In the genomic region with DNA sequence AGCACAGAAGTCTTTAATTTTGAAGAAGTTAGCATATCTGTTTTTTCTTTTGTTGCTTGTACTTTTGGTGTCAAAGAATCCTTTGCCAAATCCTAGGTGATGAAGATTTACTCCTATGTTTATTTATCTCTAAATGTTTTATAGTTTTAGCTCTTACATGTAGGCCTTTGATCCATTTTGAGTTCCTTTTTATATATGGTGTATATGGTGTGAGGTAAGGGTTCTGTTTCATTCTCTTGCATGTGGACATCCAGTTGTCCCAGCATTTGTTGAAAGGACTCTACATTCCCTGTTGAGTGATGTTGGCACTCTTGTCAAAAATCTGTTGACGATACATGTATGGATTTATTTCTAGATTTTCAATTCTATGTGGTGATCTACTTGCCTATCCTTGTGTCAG, we compare ENCODE assay signal across 18 cellular contexts.
"Had no signal": no experiment of that assay in that cellular context is flagged by ENCODE, and none has a peak within 500 bp of the region (broad histone marks: within the 10 kb centered on the region; RNA-seq: fewer than 3 reads in every experiment).

No MANE protein-coding gene starts in this region.

- FAIRE-seq: frontal cortex had no signal

- ATAC-seq: activated CD8-positive, alpha-beta memory T cell treated with anti-CD3 and anti-CD28 coated beads, Interleukin-2, amount 10 ng/mL, durations not matched to agents 7 days and 5 days had no signal

- H3K27me3 Mint-ChIP-seq: activated CD8-positive, alpha-beta memory T cell treated with anti-CD3 and anti-CD28 coated beads, Interleukin-2, amount 10 ng/mL, durations not matched to agents 7 days and 5 days; type B pancreatic cell had no signal

- H3K27ac ChIP-seq: ascending aorta, breast epithelium, suprapubic skin, VCaP had no signal

- H3K9me3 ChIP-seq: ascending aorta, breast epithelium, suprapubic skin had no signal

- DNase-seq: activated CD4-positive, alpha-beta T cell treated with anti-CD3 and anti-CD28 coated beads for 4 hours; activated CD8-positive, alpha-beta memory T cell treated with anti-CD3 and anti-CD28 coated beads, Interleukin-2, amount 10 ng/mL, durations not matched to agents 7 days and 5 days; activated T-cell treated with anti-CD3 and anti-CD28 coated beads, Interleukin-2, amount 50 U/mL, for 48 hours; cerebellar nuclear complex; dermis blood vessel endothelial cell; head of caudate nucleus; mesenchymal stem cell; nucleus accumbens; posterior cingulate gyrus; stimulated activated CD4-positive, alpha-beta T cell treated with anti-CD3 and anti-CD28 coated beads, Interleukin-2, amount 100 ng/mL, for 48 hours; stimulated activated naive CD4-positive, alpha-beta T cell had no signal

- H3K27ac Mint-ChIP-seq: activated CD8-positive, alpha-beta memory T cell treated with anti-CD3 and anti-CD28 coated beads, Interleukin-2, amount 10 ng/mL, durations not matched to agents 7 days and 5 days; nephron; type B pancreatic cell had no signal

- H3K4me1 ChIP-seq: ascending aorta, breast epithelium, suprapubic skin had no signal

- H3K4me3 Mint-ChIP-seq: activated CD8-positive, alpha-beta memory T cell treated with anti-CD3 and anti-CD28 coated beads, Interleukin-2, amount 10 ng/mL, durations not matched to agents 7 days and 5 days; nephron; type B pancreatic cell had no signal

- H3K4me3 ChIP-seq: ascending aorta, breast epithelium, suprapubic skin had no signal

- H3K4me1 Mint-ChIP-seq: nephron had no signal
